ENCODE assay signal across 8 cellular contexts in the genomic region with DNA sequence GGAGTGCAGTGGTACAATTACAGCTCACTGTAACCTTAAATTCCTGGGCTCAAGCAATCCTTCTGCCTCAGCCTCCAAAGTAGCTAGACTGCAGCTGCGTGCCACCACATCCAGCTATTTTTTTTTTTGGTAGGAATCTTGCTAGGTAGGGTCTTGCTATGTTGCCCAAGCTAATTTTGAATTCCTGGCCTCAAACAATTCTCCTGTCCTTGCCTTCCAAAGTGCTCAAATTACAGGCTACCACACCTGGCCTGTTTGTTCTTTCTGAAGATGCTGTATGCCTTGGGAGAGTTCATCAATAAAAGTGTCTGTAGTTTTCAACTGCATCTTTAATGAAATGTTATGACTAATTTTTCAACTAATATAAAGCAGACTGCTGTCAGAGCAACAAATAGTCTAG. TPM values are rescaled to one million over a fixed set of nuclear protein-coding genes. Genes with fewer than 3 reads are reported as not detected.
DNase-seq lines count a peak whose midpoint lies in the region; ATAC-seq, FAIRE-seq and TF ChIP-seq lines count a peak whose summit lies in the region.

No MANE protein-coding gene starts in this region.

- ATAC-seq in GM21381 (IDR thresholded peaks at IDR 0.05; ENCODE audit: unreplicated experiment), result no peak

- peak overlapping the region; percentile 68 for H3K4me3 ChIP-seq in OCI-LY3 (ENCODE audit: low read length)
- peak overlapping the region; percentile 38 to 53 for H3K4me3 ChIP-seq in small intestine (ENCODE audit: low read depth in 1 of 2, low read length in 2 of 2)

- H3K14ac ChIP-seq in H9 (ENCODE audit: insufficient read depth, low read length), result no peak overlapping the region

- H3K4me1 Mint-ChIP-seq in H9, result no peaks in the 10 kb centered on the region; a peak in 1 of 4 replicates

- H3K27ac Mint-ChIP-seq in H9, result no peak overlapping the region

- no peak overlapping the region for H3K18ac ChIP-seq in H9 (ENCODE audit: insufficient read length, low read depth, low read length)

- FAIRE-seq in GM19239 (lab: Jason Lieb, UNC), result peak; percentile 64
- no peak for FAIRE-seq in small intestine (lab: Jason Lieb, UNC)

- peaks cover 3 to 15% of the 10 kb centered on the region in 2 experiments for H3K9me3 Mint-ChIP-seq in H9

- H2BK5ac ChIP-seq in H9 (ENCODE audit: insufficient read length, low read length), result no peak overlapping the region

- no peak overlapping the region for H4K8ac ChIP-seq in H9 (replicated peaks; ENCODE audit: insufficient read length, low read depth, low read length)

- no peaks in the 10 kb centered on the region for H3K23me2 ChIP-seq in H9 (ENCODE audit: insufficient read length, low read depth, low read length, poor library complexity, severe bottlenecking)

- no peak overlapping the region for H3K4me3 Mint-ChIP-seq in H9

- H3K4me2 ChIP-seq in OCI-LY3 (ENCODE audit: low read length) (peak overlapping the region; percentile 68), H9 (ENCODE audit: insufficient read depth, insufficient read length, low read length) (no peak overlapping the region)

- H3K4me1 ChIP-seq in OCI-LY3 (ENCODE audit: low read length) (peaks cover 18% of the 10 kb centered on the region), small intestine (ENCODE audit: control insufficient read depth in 2 of 2, insufficient read depth in 1 of 2, low read depth in 1 of 2, low read length in 1 of 2) (peaks cover 2 to 3% of the 10 kb centered on the region in 2 donors), H9 (ENCODE audit: insufficient read depth, low read length) (no peaks in the 10 kb centered on the region)

- peaks cover 3% of the 10 kb centered on the region for H3K27me3 Mint-ChIP-seq in H9 (ENCODE audit: low read depth)

- no peak overlapping the region for H3K4ac ChIP-seq in H9 (ENCODE audit: low read depth, low read length)

- H3K9me3 ChIP-seq in OCI-LY3 (ENCODE audit: insufficient read depth, low read length) (no peaks in the 10 kb centered on the region), small intestine (ENCODE audit: control insufficient read depth, low read depth) (no peaks in the 10 kb centered on the region), H9 (ENCODE audit: control insufficient read depth, low read depth, low read length) (no peaks in the 10 kb centered on the region)

- no peak overlapping the region for H4K91ac ChIP-seq in H9 (ENCODE audit: insufficient read length, low read depth, low read length)

- peak overlapping the region; percentile 70; the same call in 1 of the 2 replicates for H2AFZ ChIP-seq in OCI-LY3 (ENCODE audit: low read depth, low read length)
- no peak overlapping the region for H2AFZ ChIP-seq in H9 (ENCODE audit: low read length)

- H3T11ph ChIP-seq in H9 (ENCODE audit: low read length), result no peak overlapping the region

- H3K9ac ChIP-seq in OCI-LY3 (ENCODE audit: low read length) (peak overlapping the region; percentile 41), H9 (ENCODE audit: extremely low read depth, insufficient read length, low read length) (no peak overlapping the region)

- no peak for DNase-seq in GM19239 (ENCODE audit: insufficient read length, low spot score)
- DNase-seq in erythroblast (lab: John Stamatoyannopoulos, UW), result peak; percentile 15 to 48
- DNase-seq in small intestine, result peak; percentile 11
- no peak for DNase-seq in NCI-H2029 treated with DMSO at 0.1 percent for 48 hours (lab: John Stamatoyannopoulos, UW)
- DNase-seq in anterior cingulate cortex (lab: John Stamatoyannopoulos, UW), result no peak
- no peak for DNase-seq in H9

- no peak overlapping the region for H2BK12ac ChIP-seq in H9 (ENCODE audit: insufficient read length, low read depth, low read length)

- TF ChIP-seq POLR2A in erythroblast (IDR thresholded peaks at IDR 0.05; ENCODE audit: low read length), result no peak

- no peaks in the 10 kb centered on the region for H3K36me3 Mint-ChIP-seq in H9 (ENCODE audit: insufficient read depth in 1 of 3, low read depth in 3 of 3)

- TF ChIP-seq CTCF in OCI-LY3 (IDR thresholded peaks at IDR 0.05; ENCODE audit: low read depth, low read length) (no peak), H9 (conservative IDR thresholded peaks at IDR 0.05) (no peak)

- peak overlapping the region; percentile 45 for H3K27ac ChIP-seq in OCI-LY3 (ENCODE audit: low read length)
- peak overlapping the region; percentile 32 to 55 for H3K27ac ChIP-seq in small intestine (ENCODE audit: low read depth in 1 of 2, low read length in 1 of 2)
- no peak overlapping the region for H3K27ac ChIP-seq in H9 (ENCODE audit: insufficient read length, low read depth, low read length)

- no peak overlapping the region for H2BK120ac ChIP-seq in H9 (ENCODE audit: low read depth, low read length, poor library complexity, severe bottlenecking)

- WGBS in small intestine, 3 donors, result 37 to 68% (median 56%) methylated on average over 1 of the region's 1 CpG
- WGBS in H9 (ENCODE audit: extremely low coverage, insufficient read length, low lambda C conversion rate), result no CpG with 5 or more reads among the region's 1 CpG

- H4K20me1 ChIP-seq in OCI-LY3 (ENCODE audit: insufficient read depth, low read length) (no peaks in the 10 kb centered on the region), H9 (ENCODE audit: control insufficient read depth, insufficient read depth, insufficient read length) (no peaks in the 10 kb centered on the region)

- H3K27me3 ChIP-seq in OCI-LY3 (ENCODE audit: low read depth, low read length) (no peaks in the 10 kb centered on the region), small intestine (ENCODE audit: control insufficient read depth in 2 of 2, insufficient read depth in 2 of 2, low read length in 2 of 2) (no peaks in the 10 kb centered on the region), H9 (ENCODE audit: insufficient read depth, low read length) (no peaks in the 10 kb centered on the region)

- no peak overlapping the region for H3K56ac ChIP-seq in H9 (ENCODE audit: insufficient read length, low read depth, low read length)

- peaks cover 4% of the 10 kb centered on the region for H3K36me3 ChIP-seq in OCI-LY3 (replicated peaks; ENCODE audit: low read depth, low read length)
- no peaks in the 10 kb centered on the region for H3K36me3 ChIP-seq in small intestine (ENCODE audit: control insufficient read depth in 2 of 2, insufficient read depth in 2 of 2, low read length in 2 of 2)

- H2AK5ac ChIP-seq in H9 (ENCODE audit: insufficient read length, low read length), result no peak overlapping the region

- no peaks in the 10 kb centered on the region for H3K79me1 ChIP-seq in H9 (ENCODE audit: insufficient read depth, low read depth, low read length, poor library complexity, severe bottlenecking)

- no peak overlapping the region for H2BK15ac ChIP-seq in H9 (ENCODE audit: low read depth, low read length)

- H2BK20ac ChIP-seq in H9 (ENCODE audit: low read depth, low read length, poor library complexity, severe bottlenecking), result no peak overlapping the region

- H3K79me2 ChIP-seq in OCI-LY3 (ENCODE audit: low read length), result 0 out of 2 replicates have a peak, but pooled peaks cover 3% of the 10 kb centered on the region
- no peaks in the 10 kb centered on the region for H3K79me2 ChIP-seq in H9 (ENCODE audit: insufficient read depth, low read length)

- H4K5ac ChIP-seq in H9 (ENCODE audit: insufficient read length, low read depth, low read length), result no peak overlapping the region

- H3K23ac ChIP-seq in H9 (ENCODE audit: insufficient read length, low read depth, low read length), result no peak overlapping the region

RNA-seq across cellular contexts. Expression of a gene that starts 0.5 kb away (rescaled TPM):
- polyA plus RNA-seq in small intestine, result 1 to 10 TPM; 3.2 to 5.1 (median 4.4) TPM
- total RNA-seq in H9 (2021), result 0.07 TPM in 1 of 2 replicates, not detected in the other

RNA-seq across cellular contexts. Expression of a gene that starts 30.9 kb away (rescaled TPM):
- polyA plus RNA-seq in small intestine, result 1 to 10 TPM; 4.1 to 5.8 (median 5.4) TPM
- total RNA-seq in H9 (2021), result not detected in 2 replicates

Comparison
In these comparisons a context has a peak if more than half of its experiments do, and no peak if none do; other contexts are left out.
1. DNase-seq: peak in erythroblast (2 of 2) and small intestine (single experiment); none in GM19239 (single experiment), NCI-H2029 treated with DMSO at 0.1 percent for 48 hours (single experiment), anterior cingulate cortex (0 of 58) and H9 (single experiment).